ENCODE assay signal across 8 cellular contexts in genomic region chr5:159208508-159209437, GRCh38. TPM values are rescaled to one million over a fixed set of nuclear protein-coding genes. Genes with fewer than 3 reads are reported as not detected.
DNase-seq lines count a peak whose midpoint lies in the region; ATAC-seq and TF ChIP-seq lines count a peak whose summit lies in the region.

No MANE protein-coding gene starts in this region.

- peak overlapping the region; percentile 60; the same call in 1 of the 2 replicates for H2AFZ ChIP-seq in Loucy (ENCODE audit: low read length)

- H3K4me1 ChIP-seq in Loucy (ENCODE audit: insufficient read depth, low read length, poor library complexity, severe bottlenecking): peaks cover 40% of the 10 kb centered on the region
- no peaks in the 10 kb centered on the region for H3K4me1 ChIP-seq in urinary bladder (ENCODE audit: insufficient read depth)

- H3K27ac ChIP-seq in urinary bladder (ENCODE audit: low read depth): peak overlapping the region; percentile 98

- under 1% methylated on average over 65 of the region's 65 CpGs for WGBS in urinary bladder

- ATAC-seq in GM21825 (IDR thresholded peaks at IDR 0.05; ENCODE audit: unreplicated experiment): peak; percentile 9
- no peak for ATAC-seq in natural killer cell treated with Interleukin-12 subunit alpha and Interleukin-12 subunit beta and Interleukin-15 and Interleukin-18, amount 100 ng/mL, for 72 hours

- no peaks in the 10 kb centered on the region for H3K27me3 ChIP-seq in GM06990 (replicated peaks; ENCODE audit: control insufficient read depth, insufficient read depth, low read length)
- no peaks in the 10 kb centered on the region for H3K27me3 ChIP-seq in Loucy (ENCODE audit: insufficient read depth, low read length, poor library complexity, severe bottlenecking)

- H3K79me2 ChIP-seq in Loucy (ENCODE audit: insufficient read depth, low read length): peaks cover 46% of the 10 kb centered on the region

- H3K4me3 ChIP-seq in GM06990 (replicated peaks; ENCODE audit: low read depth, low read length) (peak overlapping the region; percentile 87), Loucy (ENCODE audit: low read length, poor library complexity, severe bottlenecking) (peak overlapping the region; percentile 87), fibroblast of the aortic adventitia (ENCODE audit: low read depth, low read length) (peak overlapping the region; percentile 89), urinary bladder (ENCODE audit: low read depth, low read length) (peak overlapping the region; percentile 92)

- H3K36me3 ChIP-seq in GM06990 (ENCODE audit: control insufficient read depth, insufficient read depth, low read length) (no peaks in the 10 kb centered on the region), Loucy (ENCODE audit: insufficient read depth, low read length) (no peaks in the 10 kb centered on the region), urinary bladder (ENCODE audit: insufficient read depth) (no peaks in the 10 kb centered on the region)

- TF ChIP-seq CTCF in GM06990 (IDR thresholded peaks at IDR 0.05; ENCODE audit: insufficient read depth, low read length, poor library complexity, severe bottlenecking) (no peak), Loucy (conservative IDR thresholded peaks at IDR 0.05; ENCODE audit: low read length) (no peak), fibroblast of the aortic adventitia (IDR thresholded peaks at IDR 0.05; ENCODE audit: insufficient read depth, low read length) (no peak)

- H3K27me3 Mint-ChIP-seq in activated T-cell treated with anti-CD3 and anti-CD28 coated beads, Interleukin-2, amount 50 U/mL, for 24 hours: no peaks in the 10 kb centered on the region
- H3K27me3 Mint-ChIP-seq in natural killer cell treated with Interleukin-12 subunit alpha and Interleukin-12 subunit beta and Interleukin-15 and Interleukin-18, amount 100 ng/mL, for 72 hours: peaks cover under 1 to 5% of the 10 kb centered on the region in 2 donors

- DNase-seq in GM06990 (ENCODE audit: extremely low read depth, insufficient read length): peak; percentile 46
- DNase-seq in activated T-cell treated with anti-CD3 and anti-CD28 coated beads, Interleukin-2, amount 50 U/mL, for 24 hours: no peak
- DNase-seq in fibroblast of the aortic adventitia (ENCODE audit: low read depth): peak; percentile 46
- DNase-seq in natural killer cell treated with Interleukin-12 subunit alpha and Interleukin-12 subunit beta and Interleukin-15 and Interleukin-18, amount 100 ng/mL, for 72 hours (ENCODE audit: low spot score): no peak
- no peak for DNase-seq in KBM-7

- H3K9ac ChIP-seq in Loucy (ENCODE audit: low read depth, low read length, poor library complexity, severe bottlenecking): peak overlapping the region; percentile 84

- H4K20me1 ChIP-seq in Loucy (ENCODE audit: insufficient read depth, low read length, poor library complexity, severe bottlenecking): peaks cover 31% of the 10 kb centered on the region

- peaks cover 5% of the 10 kb centered on the region for H3F3A ChIP-seq in Loucy (ENCODE audit: low read depth)

- peak overlapping the region; percentile 99 for H3K27ac Mint-ChIP-seq in activated T-cell treated with anti-CD3 and anti-CD28 coated beads, Interleukin-2, amount 50 U/mL, for 24 hours
- H3K27ac Mint-ChIP-seq in natural killer cell treated with Interleukin-12 subunit alpha and Interleukin-12 subunit beta and Interleukin-15 and Interleukin-18, amount 100 ng/mL, for 72 hours: peak overlapping the region; percentile 98 to 99

- no peaks in the 10 kb centered on the region for H3K9me3 Mint-ChIP-seq in activated T-cell treated with anti-CD3 and anti-CD28 coated beads, Interleukin-2, amount 50 U/mL, for 24 hours
- no peaks in the 10 kb centered on the region for H3K9me3 Mint-ChIP-seq in natural killer cell treated with Interleukin-12 subunit alpha and Interleukin-12 subunit beta and Interleukin-15 and Interleukin-18, amount 100 ng/mL, for 72 hours

- in situ Hi-C loops in KBM-7 (cut with MboI; ENCODE audit: low pct_unique_long_range_greater_than_20kb, low sequenced_read_pairs): no loop called here

- no peaks in the 10 kb centered on the region for H3K9me2 ChIP-seq in Loucy (replicated peaks; ENCODE audit: low read depth, low read length)

- peak overlapping the region; percentile 98 for H3K4me2 ChIP-seq in Loucy (ENCODE audit: low read depth, low read length, poor library complexity, severe bottlenecking)

- peaks cover 39% of the 10 kb centered on the region for H3K36me3 Mint-ChIP-seq in activated T-cell treated with anti-CD3 and anti-CD28 coated beads, Interleukin-2, amount 50 U/mL, for 24 hours (ENCODE audit: low read depth)
- peaks cover 16% of the 10 kb centered on the region for H3K36me3 Mint-ChIP-seq in natural killer cell treated with Interleukin-12 subunit alpha and Interleukin-12 subunit beta and Interleukin-15 and Interleukin-18, amount 100 ng/mL, for 72 hours

- H3K4me1 Mint-ChIP-seq in activated T-cell treated with anti-CD3 and anti-CD28 coated beads, Interleukin-2, amount 50 U/mL, for 24 hours (ENCODE audit: low read depth): peaks cover 54% of the 10 kb centered on the region
- peaks cover 54 to 56% of the 10 kb centered on the region in 2 donors for H3K4me1 Mint-ChIP-seq in natural killer cell treated with Interleukin-12 subunit alpha and Interleukin-12 subunit beta and Interleukin-15 and Interleukin-18, amount 100 ng/mL, for 72 hours (ENCODE audit: low read depth in 2 of 2)

- H3K4me3 Mint-ChIP-seq in activated T-cell treated with anti-CD3 and anti-CD28 coated beads, Interleukin-2, amount 50 U/mL, for 24 hours: peak overlapping the region; percentile 98
- peak overlapping the region; percentile 98 for H3K4me3 Mint-ChIP-seq in natural killer cell treated with Interleukin-12 subunit alpha and Interleukin-12 subunit beta and Interleukin-15 and Interleukin-18, amount 100 ng/mL, for 72 hours

- H3K9me3 ChIP-seq in Loucy (ENCODE audit: insufficient read depth, low read depth, low read length): no peaks in the 10 kb centered on the region

RNA-seq across cellular contexts. Expression of gene RNF145, which starts 0.6 kb away (rescaled TPM):
- 35.2 and 42.9 TPM in 2 replicates for total RNA-seq in fibroblast of the aortic adventitia (ENCODE audit: low replicate concordance)
- total RNA-seq in natural killer cell treated with Interleukin-12 subunit alpha and Interleukin-12 subunit beta and Interleukin-15 and Interleukin-18, amount 100 ng/mL, for 72 hours: 100 to 1,000 TPM in 1 of 2 donors, 10 to 100 TPM in 1; 92.3 to 113 TPM
- 47.6 TPM for total RNA-seq in urinary bladder
- polyA plus RNA-seq in urinary bladder: 64.6 TPM

RNA-seq across cellular contexts. Expression of gene UBLCP1, which starts 54.3 kb away (rescaled TPM):
- total RNA-seq in fibroblast of the aortic adventitia (ENCODE audit: low replicate concordance) (36.5 and 82.8 TPM in 2 replicates), urinary bladder (22.0 TPM)
- 10 to 100 TPM; 20.3 to 31.9 TPM for total RNA-seq in natural killer cell treated with Interleukin-12 subunit alpha and Interleukin-12 subunit beta and Interleukin-15 and Interleukin-18, amount 100 ng/mL, for 72 hours
- 19.3 TPM for polyA plus RNA-seq in urinary bladder

Comparison
In these comparisons a context has a peak if more than half of its experiments do, and no peak if none do; other contexts are left out.
1. DNase-seq: peak in GM06990 (single experiment) and fibroblast of the aortic adventitia (single experiment); none in activated T-cell treated with anti-CD3 and anti-CD28 coated beads, Interleukin-2, amount 50 U/mL, for 24 hours (single experiment), natural killer cell treated with Interleukin-12 subunit alpha and Interleukin-12 subunit beta and Interleukin-15 and Interleukin-18, amount 100 ng/mL, for 72 hours (single experiment) and KBM-7 (single experiment).
2. Peak in every context shown above with its lines, with median percentiles within 50 percentile points of each other: H3K4me3 ChIP-seq.